ENCODE assay signal across 1 cellular context in the genomic region with DNA sequence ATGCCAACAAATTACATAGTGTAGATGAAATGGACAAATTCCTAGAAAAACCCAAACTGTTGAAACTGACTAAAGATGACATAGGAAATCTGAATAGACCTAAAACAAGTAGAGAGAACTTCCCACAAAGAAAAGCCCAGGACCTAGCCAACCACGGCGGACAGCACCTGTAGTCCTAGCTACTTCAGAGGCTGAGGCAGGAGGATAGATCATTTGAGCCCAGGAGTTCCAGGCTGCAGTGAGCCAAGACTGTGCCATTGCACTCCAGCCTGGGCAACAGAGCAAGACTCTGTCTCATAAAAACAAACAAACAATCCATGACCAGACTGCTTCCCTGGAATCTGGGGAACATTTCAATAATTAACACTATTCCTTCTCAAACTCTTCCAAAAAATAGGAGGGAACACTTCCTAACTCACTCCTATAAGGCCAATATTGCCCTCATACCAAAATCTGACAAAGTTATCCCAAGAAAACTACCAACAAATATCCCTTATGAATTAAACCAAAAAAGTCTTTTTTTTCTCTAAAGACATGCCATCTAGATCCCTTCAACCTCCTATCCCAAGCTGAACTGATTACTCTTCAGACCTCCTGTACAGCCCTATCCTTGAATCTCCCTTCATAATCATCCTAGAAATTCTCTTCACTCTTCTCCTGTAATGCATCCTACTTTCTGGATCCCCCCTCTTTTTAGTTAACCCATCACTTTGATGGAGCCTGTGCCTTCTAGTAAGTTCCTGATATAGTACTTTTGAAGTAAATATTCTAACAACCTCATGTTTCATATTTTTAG.
TF ChIP-seq lines count a peak whose summit lies in the region.

No MANE protein-coding gene starts in this region.

TF ChIP-seq in GM23338, 12 proteins besides CTCF, POLR2A, EP300 and RAD21:
- TF ChIP-seq NANOG (IDR thresholded peaks at IDR 0.05; ENCODE audit: borderline replicate concordance) (no peak), ZNF462 (CRISPR knock-in tag; IDR thresholded peaks at IDR 0.05) (no peak), CREB1 (CRISPR knock-in tag; IDR thresholded peaks at IDR 0.05; ENCODE audit: low read depth) (no peak), STAT1 (IDR thresholded peaks at IDR 0.05; ENCODE audit: unreplicated experiment) (no peak), POLR2AphosphoS5 (IDR thresholded peaks at IDR 0.05; ENCODE audit: low read depth) (no peak), ZNF114 (CRISPR knock-in tag; IDR thresholded peaks at IDR 0.05) (no peak), EZH2 (IDR thresholded peaks at IDR 0.05; ENCODE audit: low read depth, unreplicated experiment) (no peak), JUNB (IDR thresholded peaks at IDR 0.05; ENCODE audit: unreplicated experiment) (no peak), REST (IDR thresholded peaks at IDR 0.05; ENCODE audit: unreplicated experiment) (no peak), EZH2phosphoT487 (IDR thresholded peaks at IDR 0.05; ENCODE audit: unreplicated experiment) (no peak), ZNF331 (CRISPR knock-in tag; IDR thresholded peaks at IDR 0.05; ENCODE audit: low read depth) (no peak)
- TF ChIP-seq, protein P1, sequence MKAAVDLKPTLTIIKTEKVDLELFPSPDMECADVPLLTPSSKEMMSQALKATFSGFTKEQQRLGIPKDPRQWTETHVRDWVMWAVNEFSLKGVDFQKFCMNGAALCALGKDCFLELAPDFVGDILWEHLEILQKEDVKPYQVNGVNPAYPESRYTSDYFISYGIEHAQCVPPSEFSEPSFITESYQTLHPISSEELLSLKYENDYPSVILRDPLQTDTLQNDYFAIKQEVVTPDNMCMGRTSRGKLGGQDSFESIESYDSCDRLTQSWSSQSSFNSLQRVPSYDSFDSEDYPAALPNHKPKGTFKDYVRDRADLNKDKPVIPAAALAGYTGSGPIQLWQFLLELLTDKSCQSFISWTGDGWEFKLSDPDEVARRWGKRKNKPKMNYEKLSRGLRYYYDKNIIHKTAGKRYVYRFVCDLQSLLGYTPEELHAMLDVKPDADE (IDR thresholded peaks at IDR 0.05) = no peak
